13 cellular contexts compared by ENCODE assay signal in genomic region chr16:66502020-66502913, GRCh38. TPM values are rescaled to one million over a fixed set of nuclear protein-coding genes. Genes with fewer than 3 reads are reported as not detected.
DNase-seq lines count a peak whose midpoint lies in the region; ATAC-seq and TF ChIP-seq lines count a peak whose summit lies in the region.
"Had no signal": no experiment of that assay in that cellular context is flagged by ENCODE, and none has a peak within 500 bp of the region (broad histone marks: within the 10 kb centered on the region; RNA-seq: fewer than 3 reads in every experiment).

No MANE protein-coding gene starts in this region.

- no peak for TF ChIP-seq POLR2A in prostate gland (IDR thresholded peaks at IDR 0.05)

- H3K36me3 ChIP-seq in BLaER1: no peaks in the 10 kb centered on the region
- no peaks in the 10 kb centered on the region for H3K36me3 ChIP-seq in RWPE2 (ENCODE audit: low read depth)
- no peaks in the 10 kb centered on the region for H3K36me3 ChIP-seq in prostate gland

- no peak overlapping the region for H3K9ac ChIP-seq in BLaER1

- no peaks in the 10 kb centered on the region for H3K27me3 Mint-ChIP-seq in glutamatergic neuron (ENCODE audit: unreplicated experiment)
- H3K27me3 Mint-ChIP-seq: activated naive CD8-positive, alpha-beta T cell treated with anti-CD3 and anti-CD28 coated beads for 36 hours; CD4-positive, CD25-positive, alpha-beta regulatory T cell had no signal

- TF ChIP-seq CTCF in RWPE2 (IDR thresholded peaks at IDR 0.05; ENCODE audit: poor library complexity, severe bottlenecking) (no peak), glutamatergic neuron (IDR thresholded peaks at IDR 0.05; ENCODE audit: partially characterized antibody, unreplicated experiment) (no peak), prostate gland (IDR thresholded peaks at IDR 0.05) (no peak)

- no peaks in the 10 kb centered on the region for H3K36me3 Mint-ChIP-seq in glutamatergic neuron (ENCODE audit: unreplicated experiment)
- H3K36me3 Mint-ChIP-seq: activated naive CD8-positive, alpha-beta T cell treated with anti-CD3 and anti-CD28 coated beads for 36 hours; CD4-positive, CD25-positive, alpha-beta regulatory T cell had no signal

- H4K20me1 ChIP-seq in BLaER1: no peaks in the 10 kb centered on the region

- 67% methylated on average over 12 of the region's 12 CpGs for WGBS in prostate gland

- H3K27ac Mint-ChIP-seq in glutamatergic neuron (ENCODE audit: unreplicated experiment): peak overlapping the region; percentile 45
- H3K27ac Mint-ChIP-seq: activated CD4-positive, alpha-beta T cell treated with anti-CD3 and anti-CD28 coated beads, Interleukin-2, amount 10 ng/mL, durations not matched to agents 7 days and 5 days; activated naive CD8-positive, alpha-beta T cell treated with anti-CD3 and anti-CD28 coated beads for 36 hours had no signal

- H3K9me3 Mint-ChIP-seq in glutamatergic neuron (ENCODE audit: unreplicated experiment): peaks cover 3% of the 10 kb centered on the region
- H3K9me3 Mint-ChIP-seq: activated naive CD8-positive, alpha-beta T cell treated with anti-CD3 and anti-CD28 coated beads for 36 hours had no signal

- H3K4me3 Mint-ChIP-seq in glutamatergic neuron (ENCODE audit: unreplicated experiment): peak overlapping the region; percentile 18
- H3K4me3 Mint-ChIP-seq: activated CD4-positive, alpha-beta T cell treated with anti-CD3 and anti-CD28 coated beads, Interleukin-2, amount 10 ng/mL, durations not matched to agents 7 days and 5 days; activated naive CD8-positive, alpha-beta T cell treated with anti-CD3 and anti-CD28 coated beads for 36 hours; CD4-positive, CD25-positive, alpha-beta regulatory T cell had no signal

- no peak overlapping the region for H3K27ac ChIP-seq in BLaER1
- peak overlapping the region; percentile 13 for H3K27ac ChIP-seq in RWPE2 (ENCODE audit: poor library complexity, severe bottlenecking)
- peak overlapping the region; percentile 61 to 67 for H3K27ac ChIP-seq in prostate gland

- H3K4me2 ChIP-seq in BLaER1: peak overlapping the region; percentile 7

- H3K27me3 ChIP-seq in BLaER1 (no peaks in the 10 kb centered on the region), RWPE2 (ENCODE audit: insufficient read depth, poor library complexity, severe bottlenecking) (no peaks in the 10 kb centered on the region), prostate gland (replicated peaks; ENCODE audit: insufficient read depth) (no peaks in the 10 kb centered on the region)

- no peak for DNase-seq in RWPE2 (ENCODE audit: low spot score)
- peak; percentile 67 for DNase-seq in glutamatergic neuron
- no peak for DNase-seq in prostate gland (ENCODE audit: low spot score)
- DNase-seq in ACHN: no peak
- DNase-seq in SHP77 (lab: John Stamatoyannopoulos, UW): no peak
- DNase-seq in A172 (ENCODE audit: low spot score): no peak
- DNase-seq: activated CD4-positive, alpha-beta T cell treated with anti-CD3 and anti-CD28 coated beads, Interleukin-2, amount 10 ng/mL, durations not matched to agents 7 days and 5 days; activated naive CD8-positive, alpha-beta T cell treated with anti-CD3 and anti-CD28 coated beads for 36 hours; CD4-positive, CD25-positive, alpha-beta regulatory T cell; NCI-H2029 treated with DMSO at 0.1 percent for 48 hours had no signal

- in situ Hi-C loops in ACHN (cut with HindIII; ENCODE audit: low pct_ligation_motif_present, low pct_unique_long_range_greater_than_20kb, low sequenced_read_pairs): no loop called here

- H3K4me3 ChIP-seq in BLaER1 (no peak overlapping the region), RWPE2 (ENCODE audit: severe bottlenecking) (no peak overlapping the region), prostate gland (no peak overlapping the region)
- H3K4me3 ChIP-seq: skin epidermis had no signal

- peaks cover 8% of the 10 kb centered on the region for H3K4me1 Mint-ChIP-seq in glutamatergic neuron (ENCODE audit: low read depth, unreplicated experiment)
- H3K4me1 Mint-ChIP-seq: activated CD4-positive, alpha-beta T cell treated with anti-CD3 and anti-CD28 coated beads, Interleukin-2, amount 10 ng/mL, durations not matched to agents 7 days and 5 days had no signal

- ATAC-seq in RWPE2 (ENCODE audit: low read depth): peak; percentile 75
- ATAC-seq in GM18511 (IDR thresholded peaks at IDR 0.05; ENCODE audit: unreplicated experiment): no peak

- H3K9me3 ChIP-seq in BLaER1: no peaks in the 10 kb centered on the region
- no peaks in the 10 kb centered on the region for H3K9me3 ChIP-seq in RWPE2 (ENCODE audit: severe bottlenecking)
- H3K9me3 ChIP-seq in prostate gland: no peaks in the 10 kb centered on the region

- intact Hi-C loops in prostate gland (cut with DNase I): no loop called here

- peaks cover 10% of the 10 kb centered on the region; the same call in 1 of the 2 replicates for H3K4me1 ChIP-seq in BLaER1
- peaks cover 15% of the 10 kb centered on the region for H3K4me1 ChIP-seq in RWPE2 (ENCODE audit: insufficient read depth, poor library complexity, severe bottlenecking)
- H3K4me1 ChIP-seq in prostate gland (replicated peaks): peaks cover 3% of the 10 kb centered on the region

RNA-seq across cellular contexts. Expression of gene TK2, which starts 47.7 kb away (rescaled TPM):
- total RNA-seq in glutamatergic neuron (ENCODE audit: unreplicated experiment) (4.5 TPM), prostate gland (10 to 100 TPM; 28.1 to 45.9 TPM)
- 31.9 and 35.0 TPM in 2 replicates for total RNA-seq in A172 (2014; rRNA removed; shearing (Covaris generic))

RNA-seq across cellular contexts. Expression of gene CKLF, which starts 50.1 kb away (rescaled TPM):
- total RNA-seq in glutamatergic neuron (ENCODE audit: unreplicated experiment) (17.9 TPM), prostate gland (10 to 100 TPM; 20.5 to 28.3 TPM)
- total RNA-seq in A172 (2014; rRNA removed; shearing (Covaris generic)): 180 and 186 TPM in 2 replicates
